Comparison of ENCODE assay signal across 1 cellular context in the genomic region with DNA sequence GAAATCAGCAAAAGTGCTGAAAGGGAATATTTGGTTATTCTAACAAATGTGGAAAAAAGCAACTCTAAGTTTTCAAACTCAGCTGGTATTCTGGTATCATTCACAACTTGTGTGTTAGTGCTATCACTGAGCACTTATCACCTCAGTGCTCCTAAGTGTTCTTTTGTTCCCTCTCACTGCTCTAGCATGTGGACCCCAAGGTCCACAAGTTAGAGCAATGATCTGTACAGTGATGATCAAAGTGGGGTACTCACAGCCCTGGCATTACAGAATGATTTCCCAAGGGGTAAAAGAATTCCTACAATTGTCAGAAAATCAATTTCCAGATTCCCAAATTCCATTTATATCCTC.
TF ChIP-seq lines count a peak whose summit lies in the region.

No MANE protein-coding gene starts in this region.

TF ChIP-seq in GM23338, 12 proteins besides CTCF, POLR2A, EP300 and RAD21 (continued from another document):
- TF ChIP-seq, protein P1, sequence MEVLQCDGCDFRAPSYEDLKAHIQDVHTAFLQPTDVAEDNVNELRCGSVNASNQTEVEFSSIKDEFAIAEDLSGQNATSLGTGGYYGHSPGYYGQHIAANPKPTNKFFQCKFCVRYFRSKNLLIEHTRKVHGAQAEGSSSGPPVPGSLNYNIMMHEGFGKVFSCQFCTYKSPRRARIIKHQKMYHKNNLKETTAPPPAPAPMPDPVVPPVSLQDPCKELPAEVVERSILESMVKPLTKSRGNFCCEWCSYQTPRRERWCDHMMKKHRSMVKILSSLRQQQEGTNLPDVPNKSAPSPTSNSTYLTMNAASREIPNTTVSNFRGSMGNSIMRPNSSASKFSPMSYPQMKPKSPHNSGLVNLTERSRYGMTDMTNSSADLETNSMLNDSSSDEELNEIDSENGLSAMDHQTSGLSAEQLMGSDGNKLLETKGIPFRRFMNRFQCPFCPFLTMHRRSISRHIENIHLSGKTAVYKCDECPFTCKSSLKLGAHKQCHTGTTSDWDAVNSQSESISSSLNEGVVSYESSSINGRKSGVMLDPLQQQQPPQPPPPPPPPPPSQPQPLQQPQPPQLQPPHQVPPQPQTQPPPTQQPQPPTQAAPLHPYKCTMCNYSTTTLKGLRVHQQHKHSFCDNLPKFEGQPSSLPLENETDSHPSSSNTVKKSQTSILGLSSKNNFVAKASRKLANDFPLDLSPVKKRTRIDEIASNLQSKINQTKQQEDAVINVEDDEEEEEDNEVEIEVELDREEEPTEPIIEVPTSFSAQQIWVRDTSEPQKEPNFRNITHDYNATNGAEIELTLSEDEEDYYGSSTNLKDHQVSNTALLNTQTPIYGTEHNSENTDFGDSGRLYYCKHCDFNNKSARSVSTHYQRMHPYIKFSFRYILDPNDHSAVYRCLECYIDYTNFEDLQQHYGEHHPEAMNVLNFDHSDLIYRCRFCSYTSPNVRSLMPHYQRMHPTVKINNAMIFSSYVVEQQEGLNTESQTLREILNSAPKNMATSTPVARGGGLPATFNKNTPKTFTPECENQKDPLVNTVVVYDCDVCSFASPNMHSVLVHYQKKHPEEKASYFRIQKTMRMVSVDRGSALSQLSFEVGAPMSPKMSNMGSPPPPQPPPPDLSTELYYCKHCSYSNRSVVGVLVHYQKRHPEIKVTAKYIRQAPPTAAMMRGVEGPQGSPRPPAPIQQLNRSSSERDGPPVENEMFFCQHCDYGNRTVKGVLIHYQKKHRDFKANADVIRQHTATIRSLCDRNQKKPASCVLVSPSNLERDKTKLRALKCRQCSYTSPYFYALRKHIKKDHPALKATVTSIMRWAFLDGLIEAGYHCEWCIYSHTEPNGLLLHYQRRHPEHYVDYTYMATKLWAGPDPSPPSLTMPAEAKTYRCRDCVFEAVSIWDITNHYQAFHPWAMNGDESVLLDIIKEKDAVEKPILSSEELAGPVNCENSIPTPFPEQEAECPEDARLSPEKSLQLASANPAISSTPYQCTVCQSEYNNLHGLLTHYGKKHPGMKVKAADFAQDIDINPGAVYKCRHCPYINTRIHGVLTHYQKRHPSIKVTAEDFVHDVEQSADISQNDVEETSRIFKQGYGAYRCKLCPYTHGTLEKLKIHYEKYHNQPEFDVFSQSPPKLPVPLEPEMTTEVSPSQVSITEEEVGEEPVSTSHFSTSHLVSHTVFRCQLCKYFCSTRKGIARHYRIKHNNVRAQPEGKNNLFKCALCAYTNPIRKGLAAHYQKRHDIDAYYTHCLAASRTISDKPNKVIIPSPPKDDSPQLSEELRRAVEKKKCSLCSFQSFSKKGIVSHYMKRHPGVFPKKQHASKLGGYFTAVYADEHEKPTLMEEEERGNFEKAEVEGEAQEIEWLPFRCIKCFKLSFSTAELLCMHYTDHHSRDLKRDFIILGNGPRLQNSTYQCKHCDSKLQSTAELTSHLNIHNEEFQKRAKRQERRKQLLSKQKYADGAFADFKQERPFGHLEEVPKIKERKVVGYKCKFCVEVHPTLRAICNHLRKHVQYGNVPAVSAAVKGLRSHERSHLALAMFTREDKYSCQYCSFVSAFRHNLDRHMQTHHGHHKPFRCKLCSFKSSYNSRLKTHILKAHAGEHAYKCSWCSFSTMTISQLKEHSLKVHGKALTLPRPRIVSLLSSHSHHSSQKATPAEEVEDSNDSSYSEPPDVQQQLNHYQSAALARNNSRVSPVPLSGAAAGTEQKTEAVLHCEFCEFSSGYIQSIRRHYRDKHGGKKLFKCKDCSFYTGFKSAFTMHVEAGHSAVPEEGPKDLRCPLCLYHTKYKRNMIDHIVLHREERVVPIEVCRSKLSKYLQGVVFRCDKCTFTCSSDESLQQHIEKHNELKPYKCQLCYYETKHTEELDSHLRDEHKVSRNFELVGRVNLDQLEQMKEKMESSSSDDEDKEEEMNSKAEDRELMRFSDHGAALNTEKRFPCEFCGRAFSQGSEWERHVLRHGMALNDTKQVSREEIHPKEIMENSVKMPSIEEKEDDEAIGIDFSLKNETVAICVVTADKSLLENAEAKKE (CRISPR knock-in tag; IDR thresholded peaks at IDR 0.05), result no peak
- TF ChIP-seq, protein P2, sequence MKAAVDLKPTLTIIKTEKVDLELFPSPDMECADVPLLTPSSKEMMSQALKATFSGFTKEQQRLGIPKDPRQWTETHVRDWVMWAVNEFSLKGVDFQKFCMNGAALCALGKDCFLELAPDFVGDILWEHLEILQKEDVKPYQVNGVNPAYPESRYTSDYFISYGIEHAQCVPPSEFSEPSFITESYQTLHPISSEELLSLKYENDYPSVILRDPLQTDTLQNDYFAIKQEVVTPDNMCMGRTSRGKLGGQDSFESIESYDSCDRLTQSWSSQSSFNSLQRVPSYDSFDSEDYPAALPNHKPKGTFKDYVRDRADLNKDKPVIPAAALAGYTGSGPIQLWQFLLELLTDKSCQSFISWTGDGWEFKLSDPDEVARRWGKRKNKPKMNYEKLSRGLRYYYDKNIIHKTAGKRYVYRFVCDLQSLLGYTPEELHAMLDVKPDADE (IDR thresholded peaks at IDR 0.05), result no peak
- TF ChIP-seq CREB1 (CRISPR knock-in tag; IDR thresholded peaks at IDR 0.05; ENCODE audit: low read depth) (no peak), EZH2phosphoT487 (IDR thresholded peaks at IDR 0.05; ENCODE audit: unreplicated experiment) (no peak), ZNF331 (CRISPR knock-in tag; IDR thresholded peaks at IDR 0.05; ENCODE audit: low read depth) (no peak), POLR2AphosphoS5 (IDR thresholded peaks at IDR 0.05; ENCODE audit: low read depth) (no peak), ZNF114 (CRISPR knock-in tag; IDR thresholded peaks at IDR 0.05) (no peak)
- TF ChIP-seq, protein P3, sequence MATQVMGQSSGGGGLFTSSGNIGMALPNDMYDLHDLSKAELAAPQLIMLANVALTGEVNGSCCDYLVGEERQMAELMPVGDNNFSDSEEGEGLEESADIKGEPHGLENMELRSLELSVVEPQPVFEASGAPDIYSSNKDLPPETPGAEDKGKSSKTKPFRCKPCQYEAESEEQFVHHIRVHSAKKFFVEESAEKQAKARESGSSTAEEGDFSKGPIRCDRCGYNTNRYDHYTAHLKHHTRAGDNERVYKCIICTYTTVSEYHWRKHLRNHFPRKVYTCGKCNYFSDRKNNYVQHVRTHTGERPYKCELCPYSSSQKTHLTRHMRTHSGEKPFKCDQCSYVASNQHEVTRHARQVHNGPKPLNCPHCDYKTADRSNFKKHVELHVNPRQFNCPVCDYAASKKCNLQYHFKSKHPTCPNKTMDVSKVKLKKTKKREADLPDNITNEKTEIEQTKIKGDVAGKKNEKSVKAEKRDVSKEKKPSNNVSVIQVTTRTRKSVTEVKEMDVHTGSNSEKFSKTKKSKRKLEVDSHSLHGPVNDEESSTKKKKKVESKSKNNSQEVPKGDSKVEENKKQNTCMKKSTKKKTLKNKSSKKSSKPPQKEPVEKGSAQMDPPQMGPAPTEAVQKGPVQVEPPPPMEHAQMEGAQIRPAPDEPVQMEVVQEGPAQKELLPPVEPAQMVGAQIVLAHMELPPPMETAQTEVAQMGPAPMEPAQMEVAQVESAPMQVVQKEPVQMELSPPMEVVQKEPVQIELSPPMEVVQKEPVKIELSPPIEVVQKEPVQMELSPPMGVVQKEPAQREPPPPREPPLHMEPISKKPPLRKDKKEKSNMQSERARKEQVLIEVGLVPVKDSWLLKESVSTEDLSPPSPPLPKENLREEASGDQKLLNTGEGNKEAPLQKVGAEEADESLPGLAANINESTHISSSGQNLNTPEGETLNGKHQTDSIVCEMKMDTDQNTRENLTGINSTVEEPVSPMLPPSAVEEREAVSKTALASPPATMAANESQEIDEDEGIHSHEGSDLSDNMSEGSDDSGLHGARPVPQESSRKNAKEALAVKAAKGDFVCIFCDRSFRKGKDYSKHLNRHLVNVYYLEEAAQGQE (IDR thresholded peaks at IDR 0.05; ENCODE audit: unreplicated experiment), result no peak
TF ChIP-seq in GM23338: peak in this region for 0.
